Comparison of ENCODE assay signal across 25 cellular contexts in the genomic region with DNA sequence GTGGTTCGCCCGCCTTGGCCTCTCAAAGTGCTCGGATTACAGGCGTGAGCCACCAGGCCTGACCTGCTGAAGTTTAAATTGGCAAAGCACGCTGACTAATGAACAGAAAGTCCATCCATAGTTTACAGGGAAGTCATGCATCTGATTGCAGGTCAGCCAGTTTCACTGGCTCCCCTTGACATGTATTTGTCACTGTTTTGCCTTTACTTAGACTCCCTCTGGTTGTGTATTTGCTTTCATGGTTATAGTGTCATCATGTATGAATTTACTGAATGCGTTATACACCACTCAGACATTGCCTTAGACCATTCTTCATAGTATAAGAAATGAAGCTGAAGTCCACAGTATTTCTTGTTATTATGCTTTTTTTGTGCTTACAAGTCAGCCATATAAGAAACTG. TPM values are rescaled to one million over a fixed set of nuclear protein-coding genes. Genes with fewer than 3 reads are reported as not detected.
DNase-seq lines count a peak whose midpoint lies in the region; ATAC-seq and TF ChIP-seq lines count a peak whose summit lies in the region.
"Had no signal": no experiment of that assay in that cellular context is flagged by ENCODE, and none has a peak within 500 bp of the region (broad histone marks: within the 10 kb centered on the region; RNA-seq: fewer than 3 reads in every experiment).

No MANE protein-coding gene starts in this region.

- no peak overlapping the region for H3K4me2 ChIP-seq in OCI-LY7 (ENCODE audit: low read length)

- H3K9me3 Mint-ChIP-seq in stimulated activated memory B cell treated with anti-CD40 and anti-IgM and Interleukin-4, amounts not matched to agents 10 μg/mL and 1 μg/mL and 100 μg/mL, for 72 hours = peaks cover 9% of the 10 kb centered on the region

- no peaks in the 10 kb centered on the region for H4K20me1 ChIP-seq in OCI-LY7 (ENCODE audit: insufficient read depth, low read length)

- H3K27ac Mint-ChIP-seq in stimulated activated memory B cell treated with anti-CD40 and anti-IgM and Interleukin-4, amounts not matched to agents 10 μg/mL and 1 μg/mL and 100 μg/mL, for 72 hours = peak overlapping the region; percentile 84
- H3K27ac Mint-ChIP-seq: T-cell had no signal

- no peak overlapping the region for H3K27ac ChIP-seq in OCI-LY7 (ENCODE audit: low read depth, low read length, poor library complexity, severe bottlenecking)
- H3K27ac ChIP-seq: RWPE1 had no signal

- H3K9me2 ChIP-seq in OCI-LY7 (ENCODE audit: insufficient read depth, low read length) = no peaks in the 10 kb centered on the region

- H3K4me1 Mint-ChIP-seq in stimulated activated memory B cell treated with anti-CD40 and anti-IgM and Interleukin-4, amounts not matched to agents 10 μg/mL and 1 μg/mL and 100 μg/mL, for 72 hours = peaks cover 27% of the 10 kb centered on the region
- H3K4me1 Mint-ChIP-seq: T-cell had no signal

- H3K4me3 ChIP-seq in OCI-LY7 (ENCODE audit: low read depth, low read length, poor library complexity, severe bottlenecking) = no peak overlapping the region

- peaks cover 33% of the 10 kb centered on the region for H3K4me1 ChIP-seq in OCI-LY7 (ENCODE audit: insufficient read depth, low read length, poor library complexity, severe bottlenecking)

- no peaks in the 10 kb centered on the region for H3K27me3 Mint-ChIP-seq in stimulated activated memory B cell treated with anti-CD40 and anti-IgM and Interleukin-4, amounts not matched to agents 10 μg/mL and 1 μg/mL and 100 μg/mL, for 72 hours
- H3K27me3 Mint-ChIP-seq: T-cell had no signal

- intact Hi-C loops in OCI-LY7 (cut with micrococcal nuclease; ENCODE audit: unreplicated experiment) = no loop called here

- ATAC-seq in stimulated activated memory B cell treated with anti-CD40 and anti-IgM and Interleukin-4, amounts not matched to agents 10 μg/mL and 1 μg/mL and 100 μg/mL, for 72 hours = no peak
- ATAC-seq: HCT116, PC-3, SK-N-SH treated with all-trans-retinoic acid at 6 μM for 48 hours, T-cell had no signal

- H3K4me3 Mint-ChIP-seq in stimulated activated memory B cell treated with anti-CD40 and anti-IgM and Interleukin-4, amounts not matched to agents 10 μg/mL and 1 μg/mL and 100 μg/mL, for 72 hours = no peak overlapping the region
- H3K4me3 Mint-ChIP-seq: CD4-positive, CD25-positive, alpha-beta regulatory T cell; T-cell had no signal

- CTCF ChIA-PET in OCI-LY7 (lab: Charles Lee; ENCODE audit: unreplicated experiment) = no interaction called here

- no peak overlapping the region for H2AFZ ChIP-seq in OCI-LY7 (ENCODE audit: low read length)

- BruUV-seq in OCI-LY7 (replicated peaks; lab: Mats Ljungman, UMichigan) = no TSS peak

- TF ChIP-seq CTCF in OCI-LY7 (conservative IDR thresholded peaks at IDR 0.05; ENCODE audit: low read length) = no peak

- DNase-seq in EH (ENCODE audit: low read depth) (peak; percentile 23), MV-4-11 (lab: John Stamatoyannopoulos, UW) (peak; percentile 27), iris pigment epithelial cell (ENCODE audit: low read depth) (peak; percentile 24), mesenteric fat pad (ENCODE audit: low spot score) (no peak), OCI-LY7 (ENCODE audit: low spot score) (no peak), DMS153 (lab: John Stamatoyannopoulos, UW) (no peak)
- DNase-seq: CD4-positive, CD25-positive, alpha-beta regulatory T cell; COR-L47; DMS79 treated with DMSO at 0.1 percent for 48 hours; GOT3; Kasumi-1; MM.1S; NCI-H1092; NCI-H1436; NCI-H187 treated with DMSO at 0.1 percent for 48 hours; NCI-H2107; NCI-H446 treated with DMSO at 0.1 percent for 48 hours; NCI-H526 treated with DMSO at 0.1 percent for 48 hours; PC-3; SHP77 treated with DMSO at 0.1 percent for 48 hours; T-cell had no signal

- peaks cover 12% of the 10 kb centered on the region for H3K36me3 ChIP-seq in OCI-LY7 (ENCODE audit: insufficient read depth, low read length)

- POLR2A ChIA-PET in OCI-LY7 (lab: Charles Lee) = interaction anchor here (0.5 to 1.1 kb wide), 6 partner anchors 15 to 88 kb away, joined by 3 to 4 read pairs (median 3); no protein-coding TSS in a partner anchor

- H3K36me3 Mint-ChIP-seq in stimulated activated memory B cell treated with anti-CD40 and anti-IgM and Interleukin-4, amounts not matched to agents 10 μg/mL and 1 μg/mL and 100 μg/mL, for 72 hours = peaks cover 25% of the 10 kb centered on the region
- H3K36me3 Mint-ChIP-seq: CD4-positive, CD25-positive, alpha-beta regulatory T cell; T-cell had no signal

- no peaks in the 10 kb centered on the region for H3K79me2 ChIP-seq in OCI-LY7 (ENCODE audit: insufficient read depth, low read depth, low read length)

- peaks cover 11% of the 10 kb centered on the region; the same call in 1 of the 2 replicates for H3K9me3 ChIP-seq in OCI-LY7 (ENCODE audit: low read length)

RNA-seq across cellular contexts. Expression of gene ATF7IP, which starts 52.1 kb away (rescaled TPM):
- total RNA-seq in mesenteric fat pad (59.7 TPM), OCI-LY7 (2022) (66.0 and 85.6 TPM in 2 replicates)
- total RNA-seq in OCI-LY7 (2014; rRNA removed; shearing (Covaris generic)) = 55.6 and 69.8 TPM in 2 replicates

Comparison
In these comparisons a context has a peak if more than half of its experiments do, and no peak if none do; other contexts are left out.
1. DNase-seq: peak in EH (single experiment), MV-4-11 (single experiment) and iris pigment epithelial cell (single experiment); none in mesenteric fat pad (single experiment), OCI-LY7 (single experiment) and DMS153 (single experiment).